Comparison of ENCODE assay signal across 1 cellular context in genomic region chr6:93358435-93358834, GRCh38.
A peak's percentile ranks its signal among the peaks of the same experiment; 100 is the strongest.
TF ChIP-seq lines count a peak whose summit lies in the region.

No MANE protein-coding gene starts in this region.

TF ChIP-seq in HEK293, 187 proteins besides CTCF, POLR2A, EP300 and RAD21 (continued from another document):
- 0 out of 2 replicates have a peak, but pooled peaks have one; percentile 12 for TF ChIP-seq PRDM6 (tag by site-specific recombination; IDR thresholded peaks at IDR 0.05)
- TF ChIP-seq ZSCAN30 (tag by site-specific recombination; IDR thresholded peaks at IDR 0.05) = no peak
- no peak for TF ChIP-seq HOXD13 (CRISPR knock-in tag; IDR thresholded peaks at IDR 0.05; ENCODE audit: borderline replicate concordance)
- TF ChIP-seq, protein P1, sequence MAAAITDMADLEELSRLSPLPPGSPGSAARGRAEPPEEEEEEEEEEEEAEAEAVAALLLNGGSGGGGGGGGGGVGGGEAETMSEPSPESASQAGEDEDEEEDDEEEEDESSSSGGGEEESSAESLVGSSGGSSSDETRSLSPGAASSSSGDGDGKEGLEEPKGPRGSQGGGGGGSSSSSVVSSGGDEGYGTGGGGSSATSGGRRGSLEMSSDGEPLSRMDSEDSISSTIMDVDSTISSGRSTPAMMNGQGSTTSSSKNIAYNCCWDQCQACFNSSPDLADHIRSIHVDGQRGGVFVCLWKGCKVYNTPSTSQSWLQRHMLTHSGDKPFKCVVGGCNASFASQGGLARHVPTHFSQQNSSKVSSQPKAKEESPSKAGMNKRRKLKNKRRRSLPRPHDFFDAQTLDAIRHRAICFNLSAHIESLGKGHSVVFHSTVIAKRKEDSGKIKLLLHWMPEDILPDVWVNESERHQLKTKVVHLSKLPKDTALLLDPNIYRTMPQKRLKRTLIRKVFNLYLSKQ (tag by site-specific recombination; IDR thresholded peaks at IDR 0.05; ENCODE audit: borderline replicate concordance) = no peak
- 0 out of 2 replicates have a peak, but pooled peaks have one; percentile 12 for TF ChIP-seq ZBTB44 (tag by site-specific recombination; IDR thresholded peaks at IDR 0.05)
- TF ChIP-seq ZBTB20 (tag by site-specific recombination; IDR thresholded peaks at IDR 0.05) = no peak
- TF ChIP-seq ZNF248 (tag by site-specific recombination; IDR thresholded peaks at IDR 0.05) = no peak
- TF ChIP-seq ZSCAN5A (tag by site-specific recombination; IDR thresholded peaks at IDR 0.05) = no peak
- TF ChIP-seq, protein P2, sequence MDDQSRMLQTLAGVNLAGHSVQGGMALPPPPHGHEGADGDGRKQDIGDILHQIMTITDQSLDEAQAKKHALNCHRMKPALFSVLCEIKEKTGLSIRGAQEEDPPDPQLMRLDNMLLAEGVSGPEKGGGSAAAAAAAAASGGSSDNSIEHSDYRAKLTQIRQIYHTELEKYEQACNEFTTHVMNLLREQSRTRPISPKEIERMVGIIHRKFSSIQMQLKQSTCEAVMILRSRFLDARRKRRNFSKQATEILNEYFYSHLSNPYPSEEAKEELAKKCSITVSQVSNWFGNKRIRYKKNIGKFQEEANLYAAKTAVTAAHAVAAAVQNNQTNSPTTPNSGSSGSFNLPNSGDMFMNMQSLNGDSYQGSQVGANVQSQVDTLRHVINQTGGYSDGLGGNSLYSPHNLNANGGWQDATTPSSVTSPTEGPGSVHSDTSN (CRISPR knock-in tag; IDR thresholded peaks at IDR 0.05) = no peak
- TF ChIP-seq ZNF223 (tag by site-specific recombination; IDR thresholded peaks at IDR 0.05) = no peak
- no peak for TF ChIP-seq ZNF362 (tag by site-specific recombination; IDR thresholded peaks at IDR 0.05)
- TF ChIP-seq BCL6B (tag by site-specific recombination; IDR thresholded peaks at IDR 0.05) = no peak
- TF ChIP-seq ZNF184 (tag by site-specific recombination; IDR thresholded peaks at IDR 0.05) = 0 out of 2 replicates have a peak, but pooled peaks have one; percentile 57
- no peak for TF ChIP-seq ZNF701 (tag by site-specific recombination; IDR thresholded peaks at IDR 0.05)
- no peak for TF ChIP-seq ZNF629 (tag by site-specific recombination; IDR thresholded peaks at IDR 0.05)
